8 cellular contexts compared by ENCODE assay signal in the genomic region with DNA sequence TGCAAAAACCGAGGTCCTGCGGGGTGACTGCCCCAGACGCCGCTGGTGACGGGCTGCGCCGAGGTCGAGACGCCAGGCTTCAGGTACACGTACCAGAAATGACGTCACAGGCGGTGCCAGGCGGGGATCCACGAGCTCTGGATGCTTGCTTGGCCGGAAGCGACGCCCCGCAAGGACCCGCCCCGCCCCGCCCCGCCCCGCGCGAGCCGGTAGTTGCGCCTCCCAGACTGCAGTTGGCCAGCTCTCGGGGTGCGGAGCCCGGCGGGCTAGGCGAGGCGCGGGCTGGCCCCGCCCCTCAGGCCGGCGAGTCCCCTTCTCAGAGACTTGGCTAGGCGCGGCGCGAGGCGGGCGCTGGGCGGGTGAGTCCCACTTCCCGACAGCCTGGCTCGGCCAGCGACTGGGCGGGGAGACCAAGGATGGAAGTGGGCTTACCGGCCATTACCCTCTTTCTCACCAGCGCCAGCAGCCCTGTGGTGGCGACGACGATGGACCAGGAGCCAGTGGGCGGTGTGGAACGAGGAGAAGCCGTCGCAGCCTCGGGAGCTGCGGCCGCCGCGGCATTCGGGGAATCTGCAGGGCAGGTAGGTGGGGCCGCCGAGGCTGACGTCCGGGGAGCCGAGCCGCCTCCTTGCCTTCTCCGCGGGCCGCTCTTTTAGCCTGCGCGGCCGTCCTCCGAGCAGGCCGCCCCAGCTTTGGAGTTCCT. TPM values are rescaled to one million over a fixed set of nuclear protein-coding genes. Genes with fewer than 3 reads are reported as not detected.
A peak's percentile ranks its signal among the peaks of the same experiment; 100 is the strongest.
DNase-seq lines count a peak whose midpoint lies in the region; ATAC-seq and TF ChIP-seq lines count a peak whose summit lies in the region.

A gene with protein sequence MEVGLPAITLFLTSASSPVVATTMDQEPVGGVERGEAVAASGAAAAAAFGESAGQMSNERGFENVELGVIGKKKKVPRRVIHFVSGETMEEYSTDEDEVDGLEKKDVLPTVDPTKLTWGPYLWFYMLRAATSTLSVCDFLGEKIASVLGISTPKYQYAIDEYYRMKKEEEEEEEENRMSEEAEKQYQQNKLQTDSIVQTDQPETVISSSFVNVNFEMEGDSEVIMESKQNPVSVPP (plus strand): TSS at position 225 of the 703 bp plus-strand sequence. CDS start 192 bp downstream, at position 417.

- H3K27me3 Mint-ChIP-seq in activated CD4-positive, alpha-beta T cell treated with anti-CD3 and anti-CD28 coated beads, Interleukin-2, amount 10 ng/mL, durations not matched to agents 7 days and 5 days, result no peaks in the 10 kb centered on the region

- CTCF ChIA-PET in activated CD4-positive, alpha-beta T cell treated with anti-CD3 and anti-CD28 coated beads, Interleukin-2, amount 10 ng/mL, durations not matched to agents 7 days and 5 days (lab: Charles Lee), result interaction anchor here (0.6 to 2.4 kb wide), 11 partner anchors 11 to 435 kb away, joined by 3 to 8 read pairs (median 3); partner anchors contain the start of genes NFKBIA and SRP54

- intact Hi-C loops in left colon (cut with DNase I, micrococcal nuclease), result no loop called here

- POLR2A ChIA-PET in activated CD4-positive, alpha-beta T cell treated with anti-CD3 and anti-CD28 coated beads, Interleukin-2, amount 10 ng/mL, durations not matched to agents 7 days and 5 days (lab: Charles Lee), result interaction anchor here (0.7 to 1.2 kb wide), 7 partner anchors 64 to 369 kb away, joined by 3 to 6 read pairs (median 3); partner anchors contain the start of genes BAZ1A, PSMA6 and SRP54

- H3K9me3 Mint-ChIP-seq in activated CD4-positive, alpha-beta T cell treated with anti-CD3 and anti-CD28 coated beads, Interleukin-2, amount 10 ng/mL, durations not matched to agents 7 days and 5 days, result no peaks in the 10 kb centered on the region

- peak within 1 kb of the TSS; percentile 84 for H3K4me3 Mint-ChIP-seq in activated CD4-positive, alpha-beta T cell treated with anti-CD3 and anti-CD28 coated beads, Interleukin-2, amount 10 ng/mL, durations not matched to agents 7 days and 5 days

- TF ChIP-seq CTCF in coronary artery (IDR thresholded peaks at IDR 0.05), result no peak

- DNase-seq in C1 segment of cervical spinal cord (lab: John Stamatoyannopoulos, UW) (peak; percentile 80 to 99 (median 96)), NCI-H69 (lab: John Stamatoyannopoulos, UW) (peak; percentile 99), coronary artery (ENCODE audit: low spot score) (peak; percentile 100), left colon (peak; percentile 99)
- peak; percentile 99 for DNase-seq in activated CD4-positive, alpha-beta T cell treated with anti-CD3 and anti-CD28 coated beads, Interleukin-2, amount 10 ng/mL, durations not matched to agents 7 days and 5 days
- DNase-seq in stimulated activated CD4-positive, alpha-beta T cell treated with anti-CD3 and anti-CD28 coated beads, Interleukin-1b, Interleukin-23, amount 100 ng/mL, for 4 hours (ENCODE audit: low read depth in 2 of 2), result peak; percentile 94 to 97

- H3K27ac ChIP-seq in coronary artery, result peak within 1 kb of the TSS; percentile 98

- peak; percentile 94 for ATAC-seq in GM19372 (IDR thresholded peaks at IDR 0.05; ENCODE audit: low read depth, unreplicated experiment)
- peak; percentile 95 for ATAC-seq in HG03521 (IDR thresholded peaks at IDR 0.05; ENCODE audit: unreplicated experiment)
- ATAC-seq in left colon, result peak; percentile 90

- peak within 1 kb of the TSS; percentile 79 for H3K4me3 ChIP-seq in coronary artery

- H3K4me1 Mint-ChIP-seq in activated CD4-positive, alpha-beta T cell treated with anti-CD3 and anti-CD28 coated beads, Interleukin-2, amount 10 ng/mL, durations not matched to agents 7 days and 5 days, result peaks cover 34% of the 10 kb centered on the region

- peaks cover 21% of the 10 kb centered on the region for H3K36me3 Mint-ChIP-seq in activated CD4-positive, alpha-beta T cell treated with anti-CD3 and anti-CD28 coated beads, Interleukin-2, amount 10 ng/mL, durations not matched to agents 7 days and 5 days (ENCODE audit: low read depth)

- peak within 1 kb of the TSS; percentile 97 for H3K27ac Mint-ChIP-seq in activated CD4-positive, alpha-beta T cell treated with anti-CD3 and anti-CD28 coated beads, Interleukin-2, amount 10 ng/mL, durations not matched to agents 7 days and 5 days

RNA-seq across cellular contexts. Expression of the gene that starts here (rescaled TPM):
- 10 to 100 TPM; 33.2 to 37.1 TPM for total RNA-seq in activated CD4-positive, alpha-beta T cell treated with anti-CD3 and anti-CD28 coated beads, Interleukin-2, amount 10 ng/mL, durations not matched to agents 7 days and 5 days
- total RNA-seq in left colon, result 100 to 1,000 TPM; 147 to 199 TPM

Comparison
In these comparisons a context has a peak if more than half of its experiments do, and no peak if none do; other contexts are left out.
1. Peak in every context shown above with its lines: DNase-seq, ATAC-seq, H3K4me3 ChIP-seq and H3K27ac ChIP-seq.